21 cellular contexts compared by ENCODE assay signal in the genomic region with DNA sequence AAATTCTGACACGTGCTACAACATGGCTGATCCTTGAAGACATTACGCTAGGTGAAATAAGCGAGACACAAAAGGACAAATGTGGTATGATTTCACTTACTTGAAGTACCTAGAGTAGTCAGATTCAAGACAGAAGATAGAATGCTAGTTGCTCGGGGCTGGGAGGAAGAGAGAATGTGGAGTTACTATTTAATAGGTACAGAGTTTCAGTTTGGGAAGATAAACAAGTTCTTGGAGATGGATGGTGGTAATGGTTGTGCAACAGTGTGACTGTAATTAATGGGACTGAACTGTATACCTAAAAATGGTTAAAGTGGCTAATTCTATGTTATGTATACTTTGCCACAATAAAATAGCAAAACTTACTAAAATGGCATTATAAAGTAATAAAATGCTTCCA. TPM values are rescaled to one million over a fixed set of nuclear protein-coding genes. Genes with fewer than 3 reads are reported as not detected.
A peak's percentile ranks its signal among the peaks of the same experiment; 100 is the strongest.
DNase-seq lines count a peak whose midpoint lies in the region; ATAC-seq, FAIRE-seq and TF ChIP-seq lines count a peak whose summit lies in the region.
"Had no signal": no experiment of that assay in that cellular context is flagged by ENCODE, and none has a peak within 500 bp of the region (broad histone marks: within the 10 kb centered on the region; RNA-seq: fewer than 3 reads in every experiment).

No MANE protein-coding gene starts in this region.

- no peaks in the 10 kb centered on the region for H3K79me2 ChIP-seq in HepG2 (ENCODE audit: insufficient read depth, low read length)

- CTCF ChIA-PET in HepG2 (lab: Yijun Ruan, JAX; ENCODE audit: low intra/inter-chr PET ratio, low total read pairs) (no interaction called here), HEK293T (lab: Yijun Ruan, JAX) (interaction anchor here (1.3 kb wide), 1 partner anchor 9 kb away, joined by 6 read pairs; no protein-coding TSS in a partner anchor)

- ATAC-seq in HepG2, result no peak
- ATAC-seq: GM23338 had no signal

- 68% methylated on average over 4 of the region's 4 CpGs for WGBS in liver
- 80% methylated on average over 4 of the region's 4 CpGs for WGBS in HepG2 (ENCODE audit: low lambda C conversion rate)

- peak overlapping the region in 1 of 3 donors; percentile 1 for H3K4me3 ChIP-seq in liver (ENCODE audit: low read depth in 1 of 3, low read length in 3 of 3)
- no peak overlapping the region for H3K4me3 ChIP-seq in HepG2 (replicated peaks in 1 of 3; ENCODE audit: insufficient read depth in 1 of 3, low read depth in 2 of 3, low read length in 3 of 3)
- no peak overlapping the region for H3K4me3 ChIP-seq in fibroblast of villous mesenchyme (ENCODE audit: low read depth, low read length)
- H3K4me3 ChIP-seq: BLaER1, GM23338, SK-N-MC had no signal

- H3K4me2 ChIP-seq in HepG2 (ENCODE audit: low read depth, low read length), result no peak overlapping the region
- H3K4me2 ChIP-seq: BLaER1, GM23338, KMS-11 had no signal

- TF ChIP-seq RAD21 in liver (IDR thresholded peaks at IDR 0.05) (no peak), HepG2 (CRISPR knock-in tag; IDR thresholded peaks at IDR 0.05) (no peak)

- H3K27me3 ChIP-seq in liver (ENCODE audit: control insufficient read depth in 4 of 4, insufficient read depth in 4 of 4, low read length in 3 of 4) (no peaks in the 10 kb centered on the region), HepG2 (ENCODE audit: control insufficient read depth in 1 of 2, insufficient read depth in 2 of 2, low read length in 2 of 2) (no peaks in the 10 kb centered on the region)
- H3K27me3 ChIP-seq: BLaER1 had no signal

- POLR2A ChIA-PET in HepG2 (lab: Yijun Ruan, JAX), result no interaction called here
- POLR2A ChIA-PET in HEK293T (lab: Yijun Ruan, JAX), result no interaction called here

- in situ Hi-C loops in HepG2 (cut with HindIII; ENCODE audit: extremely low pct_ligation_motif_present, low pct_unique_long_range_greater_than_20kb), result loop anchor here (10.0 kb wide), 1 partner anchor 345 kb away; no protein-coding TSS in a partner anchor

- TF ChIP-seq CTCF in liver (IDR thresholded peaks at IDR 0.05; ENCODE audit: low read depth, low read length, missing input control), result no peak
- TF ChIP-seq CTCF in HepG2 (CRISPR knock-in tag; IDR thresholded peaks at IDR 0.05), result no peak
- TF ChIP-seq CTCF in fibroblast of villous mesenchyme (IDR thresholded peaks at IDR 0.05; ENCODE audit: insufficient read depth, low read depth, low read length), result no peak

- intact Hi-C loops in HepG2 (cut with micrococcal nuclease; ENCODE audit: unreplicated experiment), result no loop called here

- H3K4me1 ChIP-seq in liver (ENCODE audit: control insufficient read depth in 4 of 4, insufficient read depth in 4 of 4, low read length in 3 of 4), result peaks cover 0 to 9% (median under 1%) of the 10 kb centered on the region in 4 donors
- peaks cover 22% of the 10 kb centered on the region for H3K4me1 ChIP-seq in HepG2 (ENCODE audit: insufficient read depth, low read length)
- H3K4me1 ChIP-seq: BLaER1 had no signal

- no peak overlapping the region for H3K9ac ChIP-seq in liver (ENCODE audit: low read depth in 1 of 2, low read length in 2 of 2)
- no peak overlapping the region for H3K9ac ChIP-seq in HepG2 (ENCODE audit: insufficient read depth, low read depth, low read length)
- H3K9ac ChIP-seq: BLaER1, KMS-11 had no signal

- H3K36me3 ChIP-seq in liver (ENCODE audit: control insufficient read depth in 4 of 4, insufficient read depth in 3 of 4, low read depth in 1 of 4, low read length in 3 of 4) (no peaks in the 10 kb centered on the region), HepG2 (replicated peaks in 1 of 2; ENCODE audit: control insufficient read depth in 1 of 2, insufficient read depth in 2 of 2, low read length in 2 of 2) (no peaks in the 10 kb centered on the region)

- no peak for TF ChIP-seq EP300 in HepG2 (IDR thresholded peaks at IDR 0.05; ENCODE audit: low read depth in 2 of 2, low read length in 2 of 2)
- TF ChIP-seq EP300 in HepG2 (CRISPR knock-in tag; IDR thresholded peaks at IDR 0.05; ENCODE audit: borderline replicate concordance), result no peak

- no peak for TF ChIP-seq POLR2A in HepG2 (IDR thresholded peaks at IDR 0.05; ENCODE audit: insufficient read depth in 1 of 2, low read depth in 2 of 2, low read length in 2 of 2)

- H4K20me1 ChIP-seq in HepG2 (ENCODE audit: insufficient read depth, low read length), result no peaks in the 10 kb centered on the region

- H2AFZ ChIP-seq in HepG2 (ENCODE audit: low read length), result no peak overlapping the region
- H2AFZ ChIP-seq: GM23338 had no signal

- BruUV-seq in HepG2 (replicated peaks; lab: Mats Ljungman, UMichigan), result no TSS peak

- no peak for FAIRE-seq in HepG2 (lab: Jason Lieb, UNC)
- FAIRE-seq: A204.1, RCC 7860 had no signal

- peak overlapping the region; percentile 32 to 65 for H3K27ac ChIP-seq in liver (ENCODE audit: low read depth in 1 of 2, low read length in 2 of 2)
- H3K27ac ChIP-seq in HepG2 (ENCODE audit: extremely low read length, insufficient read depth, low read length), result no peak overlapping the region
- H3K27ac ChIP-seq: BLaER1, KMS-11, SK-N-MC had no signal

- DNase-seq in HepG2 (ENCODE audit: low spot score), result no peak
- DNase-seq in fibroblast of villous mesenchyme (ENCODE audit: low read depth), result peak; percentile 26
- peak; percentile 41 for DNase-seq in renal cortical epithelial cell (ENCODE audit: low read depth)
- no peak for DNase-seq in NCI-H2029 (lab: John Stamatoyannopoulos, UW)
- no peak for DNase-seq in HEK293T (ENCODE audit: extremely low spot score)
- no peak for DNase-seq in midbrain (lab: John Stamatoyannopoulos, UW)
- DNase-seq: CD4-positive, CD25-positive, alpha-beta regulatory T cell; DMS53; H9; IMR-90; MM.1S; NCI-H2029 treated with DMSO at 0.1 percent for 48 hours; NCI-H510A treated with DMSO at 0.1 percent for 48 hours; SIG-M5 had no signal

- H3K9me3 ChIP-seq in liver (ENCODE audit: control insufficient read depth in 4 of 4, low read length in 3 of 4) (no peaks in the 10 kb centered on the region), HepG2 (ENCODE audit: low read length) (no peaks in the 10 kb centered on the region)

TF ChIP-seq in liver, 16 proteins besides CTCF, POLR2A, EP300 and RAD21 (continues in another document):
- TF ChIP-seq TAF1 (conservative IDR thresholded peaks at IDR 0.05), result no peak

TF ChIP-seq in HepG2, 621 proteins besides CTCF, POLR2A, EP300 and RAD21 (continues in another document):
- TF ChIP-seq HDAC6 (IDR thresholded peaks at IDR 0.05; ENCODE audit: low read depth, low read length) (no peak), ZNF607 (CRISPR knock-in tag; IDR thresholded peaks at IDR 0.05; ENCODE audit: borderline replicate concordance) (no peak)

TF ChIP-seq in HEK293T, 16 proteins besides CTCF, POLR2A, EP300 and RAD21:
- TF ChIP-seq BHLHE40 (IDR thresholded peaks at IDR 0.05; ENCODE audit: borderline replicate concordance), result no peak
- no peak for TF ChIP-seq L3MBTL2 (conservative IDR thresholded peaks at IDR 0.05)
- TF ChIP-seq CTBP1 (IDR thresholded peaks at IDR 0.05; ENCODE audit: borderline replicate concordance), result no peak
- TF ChIP-seq TARDBP (IDR thresholded peaks at IDR 0.05), result no peak
- TF ChIP-seq NFRKB (IDR thresholded peaks at IDR 0.05), result no peak
- no peak for TF ChIP-seq ZNF384 (IDR thresholded peaks at IDR 0.05)
- no peak for TF ChIP-seq LEF1 (IDR thresholded peaks at IDR 0.05; ENCODE audit: borderline replicate concordance)
- TF ChIP-seq SUZ12 (IDR thresholded peaks at IDR 0.05), result no peak
- no peak for TF ChIP-seq FOXK2 (IDR thresholded peaks at IDR 0.05)
- TF ChIP-seq, protein P1, sequence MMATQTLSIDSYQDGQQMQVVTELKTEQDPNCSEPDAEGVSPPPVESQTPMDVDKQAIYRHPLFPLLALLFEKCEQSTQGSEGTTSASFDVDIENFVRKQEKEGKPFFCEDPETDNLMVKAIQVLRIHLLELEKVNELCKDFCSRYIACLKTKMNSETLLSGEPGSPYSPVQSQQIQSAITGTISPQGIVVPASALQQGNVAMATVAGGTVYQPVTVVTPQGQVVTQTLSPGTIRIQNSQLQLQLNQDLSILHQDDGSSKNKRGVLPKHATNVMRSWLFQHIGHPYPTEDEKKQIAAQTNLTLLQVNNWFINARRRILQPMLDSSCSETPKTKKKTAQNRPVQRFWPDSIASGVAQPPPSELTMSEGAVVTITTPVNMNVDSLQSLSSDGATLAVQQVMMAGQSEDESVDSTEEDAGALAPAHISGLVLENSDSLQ (IDR thresholded peaks at IDR 0.05), result no peak
- no peak for TF ChIP-seq FOXA1 (IDR thresholded peaks at IDR 0.05)

RNA-seq across cellular contexts. Expression of gene PAM, which starts 34.4 kb away (rescaled TPM):
- total RNA-seq in liver (10 to 100 TPM; 15.2 to 27.5 TPM), HepG2 (2016; rRNA removed; fragmentation: Illumina TruSeq; extraction: Trizol) (14.5 and 20.2 TPM in 2 replicates), fibroblast of villous mesenchyme (196 and 266 TPM in 2 replicates), renal cortical epithelial cell (405 and 963 TPM in 2 replicates)
- polyA plus RNA-seq in liver (10 to 100 TPM in 1 of 2 donors, 1 to 10 TPM in 1; 8.2 to 12.2 TPM), HepG2 (2011; rRNA removed) (65.9 and 79.1 TPM in 2 replicates)
- 2.9 and 4.1 TPM in 2 replicates for total RNA-seq in HepG2 (2016; cell fraction: cytosol; rRNA removed; fragmentation: Illumina TruSeq; extraction: Trizol; ENCODE audit: low read depth)
- 15.9 and 21.2 TPM in 2 replicates for total RNA-seq in HepG2 (2016; cell fraction: insoluble cytoplasmic fraction; rRNA removed; fragmentation: Illumina TruSeq; extraction: Trizol)
- 11.0 and 12.0 TPM in 2 replicates for total RNA-seq in HepG2 (2016; cell fraction: membrane; rRNA removed; fragmentation: Illumina TruSeq; extraction: Trizol)
- total RNA-seq in HepG2 (2016; cell fraction: nucleus; rRNA removed; fragmentation: Illumina TruSeq; extraction: Trizol), result 26.2 and 31.9 TPM in 2 replicates
- 32.9 and 50.9 TPM in 2 replicates for polyA plus RNA-seq in HepG2 (2011; cell fraction: cytosol; rRNA removed)
- 21.8 and 24.3 TPM in 2 replicates for polyA plus RNA-seq in HepG2 (2011; cell fraction: nucleus; rRNA removed)
- 45.1 and 59.9 TPM in 2 replicates for polyA plus RNA-seq in HepG2 (2012)
- 2.9 TPM in 2 replicates for polyA plus RNA-seq in HepG2 (2016; cell fraction: cytosol; fragmentation: Illumina TruSeq; extraction: Trizol; ENCODE audit: low read depth)
- polyA plus RNA-seq in HepG2 (2016; cell fraction: insoluble cytoplasmic fraction; fragmentation: Illumina TruSeq; extraction: Trizol; ENCODE audit: low read depth), result 13.7 and 15.8 TPM in 2 replicates
- 7.8 and 9.1 TPM in 2 replicates for polyA plus RNA-seq in HepG2 (2016; cell fraction: membrane; fragmentation: Illumina TruSeq; extraction: Trizol; ENCODE audit: low read depth)
- 28.2 and 31.3 TPM in 2 replicates for polyA plus RNA-seq in HepG2 (2016; cell fraction: nucleus; fragmentation: Illumina TruSeq; extraction: Trizol; ENCODE audit: insufficient read depth, low read depth)
- polyA minus RNA-seq in HepG2 (2011; rRNA and poly(A)+ RNA removed; ENCODE audit: low replicate concordance), result 90.8 and 98.2 TPM in 2 replicates
- polyA minus RNA-seq in HepG2 (2011; cell fraction: cytosol; rRNA and poly(A)+ RNA removed), result 38.8 and 52.7 TPM in 2 replicates
- 80.4 and 84.7 TPM in 2 replicates for polyA minus RNA-seq in HepG2 (2011; cell fraction: nucleus; rRNA and poly(A)+ RNA removed)

Comparison
In these comparisons a context has a peak if more than half of its experiments do, and no peak if none do; other contexts are left out.
1. DNase-seq: peak in fibroblast of villous mesenchyme (single experiment) and renal cortical epithelial cell (single experiment); none in HepG2 (single experiment), NCI-H2029 (single experiment), HEK293T (single experiment) and midbrain (single experiment).